In genomic region chr21:43426404-43427241, GRCh38 we compare ENCODE assay signal across 8 cellular contexts. TPM values are rescaled to one million over a fixed set of nuclear protein-coding genes. Genes with fewer than 3 reads are reported as not detected.
DNase-seq lines count a peak whose midpoint lies in the region; ATAC-seq and TF ChIP-seq lines count a peak whose summit lies in the region.
"Not testable (repeated sequence)": the region's sequence is repeated elsewhere in the genome, so short reads cannot be mapped to it uniquely, and the experiment has no call there.

Gene SIK1 (minus strand): TSS chr21:43427131. CDS start chr21:43426178, 953 bp downstream.

- not testable (repeated sequence) for H3K27me3 ChIP-seq in GM23338 (ENCODE audit: insufficient read depth); right lobe of liver; gastrocnemius medialis; vagina

- no CpG with 5 or more reads among the region's 120 CpGs for WGBS in right lobe of liver (ENCODE audit: insufficient coverage, low coverage, low lambda C conversion rate, missing lambda C conversion rate)

- DNase-seq in GM23338 (ENCODE audit: low spot score); chondrocyte (ENCODE audit: low spot score); gastrocnemius medialis; vagina (ENCODE audit: extremely low spot score in 2 of 2): not testable (repeated sequence)
- DNase-seq in right lobe of liver: peak in 1 of 3 donors; percentile 60

- not testable (repeated sequence) for H3K4me3 ChIP-seq in GM23338, right lobe of liver, gastrocnemius medialis, vagina

- in situ Hi-C loops in gastrocnemius medialis (cut with MboI; ENCODE audit: low sequenced_read_pairs in 4 of 4): not testable (repeated sequence)

- H3K9me2 ChIP-seq in GM23338 (ENCODE audit: insufficient read depth): not testable (repeated sequence)

- H3K36me3 Mint-ChIP-seq in GM23338 (ENCODE audit: low read depth); chondrocyte (ENCODE audit: low read depth): not testable (repeated sequence)

- H3K4me1 ChIP-seq in GM23338 (ENCODE audit: insufficient read depth); right lobe of liver; gastrocnemius medialis; vagina: not testable (repeated sequence)

- H3F3A ChIP-seq in GM23338 (replicated peaks; ENCODE audit: low read depth): not testable (repeated sequence)

- not testable (repeated sequence) for H4K20me1 ChIP-seq in GM23338 (replicated peaks; ENCODE audit: insufficient read depth)

- not testable (repeated sequence) for H3K4me2 ChIP-seq in GM23338

- not testable (repeated sequence) for H3K27ac Mint-ChIP-seq in GM23338; chondrocyte (ENCODE audit: unreplicated experiment)

- not testable (repeated sequence) for H3K27ac ChIP-seq in GM23338 (ENCODE audit: low read depth); right lobe of liver; gastrocnemius medialis; vagina

- TF ChIP-seq CTCF in GM23338 (conservative IDR thresholded peaks at IDR 0.05; ENCODE audit: low read depth in 2 of 2); chondrocyte (IDR thresholded peaks at IDR 0.05); right lobe of liver (IDR thresholded peaks at IDR 0.05); gastrocnemius medialis (IDR thresholded peaks at IDR 0.05 in 4 of 5, conservative IDR thresholded peaks at IDR 0.05 in 1 of 5); vagina (IDR thresholded peaks at IDR 0.05): not testable (repeated sequence)

- not testable (repeated sequence) for H2AFZ ChIP-seq in GM23338

- H3K79me2 ChIP-seq in GM23338 (replicated peaks; ENCODE audit: insufficient read depth): not testable (repeated sequence)

- not testable (repeated sequence) for H3K27me3 Mint-ChIP-seq in GM23338 (ENCODE audit: insufficient read depth, low read depth, poor library complexity); chondrocyte (ENCODE audit: low read depth)

- not testable (repeated sequence) for H3K9me3 ChIP-seq in right lobe of liver, gastrocnemius medialis, vagina

- intact Hi-C loops in right lobe of liver (cut with DNase I); gastrocnemius medialis (cut with DNase I; ENCODE audit: low total_unique reads); vagina (cut with DNase I): not testable (repeated sequence)

- H3K36me3 ChIP-seq in GM23338 (ENCODE audit: insufficient read depth); right lobe of liver; gastrocnemius medialis; vagina: not testable (repeated sequence)

- H3K4me3 Mint-ChIP-seq in GM23338; chondrocyte (ENCODE audit: unreplicated experiment): not testable (repeated sequence)

- ATAC-seq in GM18907 (IDR thresholded peaks at IDR 0.05; ENCODE audit: unreplicated experiment): peak; percentile 41
- ATAC-seq in GM23338: peak; percentile 28
- peak; percentile 7 for ATAC-seq in HG03354 (IDR thresholded peaks at IDR 0.05; ENCODE audit: poor library complexity, severe bottlenecking, unreplicated experiment)
- ATAC-seq in activated CD4-positive, CD25-positive, alpha-beta regulatory T cell treated with anti-CD3 and anti-CD28 coated beads, Interleukin-2, amount 50 U/mL, for 24 hours: peak; percentile 3 to 70
- ATAC-seq in right lobe of liver: peak in 3 of 4 donors; percentile 5 to 24 (median 5)
- peak; percentile 3 to 16 for ATAC-seq in gastrocnemius medialis

- TF ChIP-seq POLR2A in right lobe of liver (IDR thresholded peaks at IDR 0.05); gastrocnemius medialis (IDR thresholded peaks at IDR 0.05); vagina (IDR thresholded peaks at IDR 0.05): not testable (repeated sequence)

- H3K9me3 Mint-ChIP-seq in GM23338; chondrocyte (ENCODE audit: low read depth): not testable (repeated sequence)

- H3K4me1 Mint-ChIP-seq in GM23338; chondrocyte (ENCODE audit: low read depth): not testable (repeated sequence)

RNA-seq across cellular contexts. Expression of gene SIK1, which starts in this region (rescaled TPM):
- 1.1 and 13.8 TPM in 2 replicates for total RNA-seq in GM23338 (2014; rRNA removed; shearing (Covaris generic))
- polyA plus RNA-seq in GM23338 (2016; fragmentation: Nextera tagmentation; extraction: Ambion mirVana): 0.14 and 0.31 TPM in 2 replicates
- 53.9 to 77.7 TPM (median 60.7 TPM) in 3 replicates for total RNA-seq in chondrocyte
- total RNA-seq in right lobe of liver: 10 to 100 TPM in 3 of 6 experiments, 1 to 10 TPM in 3; 4.2 to 44.4 (median 23.9) TPM
- 10 to 100 TPM in 1 of 4 donors, 1 to 10 TPM in 2, under 1 TPM in 1; 0.36 to 12.8 (median 1.9) TPM for total RNA-seq in gastrocnemius medialis
- 93.5 TPM for total RNA-seq in vagina
